In the genomic region with DNA sequence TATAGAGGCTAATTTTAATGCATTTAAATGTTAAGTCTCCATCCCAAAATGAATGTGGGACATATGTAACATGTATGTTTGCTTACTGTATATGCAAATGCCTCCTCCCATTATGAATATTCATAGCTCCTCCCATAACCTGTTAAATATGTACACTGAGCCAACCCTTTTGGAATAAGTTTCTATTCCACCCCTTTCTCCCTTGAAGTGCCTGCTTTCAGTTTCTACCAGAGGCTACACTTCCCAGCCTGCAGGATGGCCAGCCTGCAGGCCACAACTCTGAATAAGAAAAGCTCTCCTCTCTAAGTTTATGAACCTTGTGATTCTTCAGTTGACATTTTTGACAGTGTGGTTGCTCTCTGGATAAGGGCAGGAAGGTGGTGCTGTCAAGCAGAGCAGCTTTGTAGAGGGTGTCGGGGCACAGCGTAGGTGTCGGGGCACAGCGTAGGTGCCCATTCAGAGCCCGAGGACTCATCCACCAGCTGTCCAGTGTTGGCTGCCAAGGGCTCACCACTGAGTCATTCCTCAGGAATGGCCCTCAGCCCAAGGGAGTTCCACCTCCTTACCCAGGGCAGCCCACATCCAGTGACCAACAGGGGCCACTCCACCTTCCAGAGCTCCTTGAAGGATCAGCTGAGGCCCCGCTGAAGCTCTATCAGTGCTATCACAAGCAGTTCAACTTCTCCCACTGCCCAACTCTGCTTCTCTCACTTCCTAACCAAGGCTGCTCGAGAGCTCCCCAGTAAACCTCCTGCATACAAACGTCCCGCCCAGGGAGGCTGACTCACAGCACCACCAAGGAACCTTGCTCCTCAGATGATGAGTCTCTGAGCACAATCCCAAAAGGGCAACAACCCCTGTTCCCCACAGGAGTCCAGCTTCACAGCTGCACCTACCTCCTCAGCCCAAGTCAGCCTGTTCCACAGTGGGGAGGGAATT, we compare ENCODE assay signal across 10 cellular contexts. TPM values are rescaled to one million over a fixed set of nuclear protein-coding genes. Genes with fewer than 3 reads are reported as not detected.
DNase-seq lines count a peak whose midpoint lies in the region; ATAC-seq, FAIRE-seq and TF ChIP-seq lines count a peak whose summit lies in the region.
"Had no signal": no experiment of that assay in that cellular context is flagged by ENCODE, and none has a peak within 500 bp of the region (broad histone marks: within the 10 kb centered on the region; RNA-seq: fewer than 3 reads in every experiment).

No MANE protein-coding gene starts in this region.

- peak; percentile 96 for FAIRE-seq in urothelium cell line (lab: Jason Lieb, UNC)

- H3K27me3 ChIP-seq in kidney epithelial cell (ENCODE audit: control insufficient read depth, insufficient read depth, low read length) (no peaks in the 10 kb centered on the region), tibial nerve (no peaks in the 10 kb centered on the region)

- in situ Hi-C loops in astrocyte of the cerebellum (cut with HindIII; ENCODE audit: low sequenced_read_pairs) = no loop called here

- H3K27ac Mint-ChIP-seq in activated T-cell treated with anti-CD3 and anti-CD28 coated beads, Interleukin-2, amount 50 U/mL, for 72 hours = peak overlapping the region; percentile 3
- H3K27ac Mint-ChIP-seq: B cell had no signal

- peak overlapping the region in 2 of 4 donors; percentile 16 to 42 for H3K27ac ChIP-seq in tibial nerve

- H3K36me3 ChIP-seq in kidney epithelial cell (ENCODE audit: control insufficient read depth, insufficient read depth, low read length) (no peaks in the 10 kb centered on the region), tibial nerve (no peaks in the 10 kb centered on the region)

- no peaks in the 10 kb centered on the region for H3K9me3 ChIP-seq in tibial nerve

- no peak for TF ChIP-seq EP300 in tibial nerve (IDR thresholded peaks at IDR 0.05)

- H3K36me3 Mint-ChIP-seq in activated T-cell treated with anti-CD3 and anti-CD28 coated beads, Interleukin-2, amount 50 U/mL, for 72 hours (ENCODE audit: insufficient read depth in 2 of 2) = no peaks in the 10 kb centered on the region
- H3K36me3 Mint-ChIP-seq in activated T-cell treated with anti-CD3 and anti-CD28 coated beads, Interleukin-2, amount 50 U/mL, for 4 hours (ENCODE audit: insufficient read depth) = no peaks in the 10 kb centered on the region

- H3K4me3 ChIP-seq in astrocyte of the cerebellum (ENCODE audit: low read depth, low read length) = no peak overlapping the region
- no peak overlapping the region for H3K4me3 ChIP-seq in kidney epithelial cell (ENCODE audit: low read depth, low read length)
- H3K4me3 ChIP-seq in tibial nerve = no peak overlapping the region

- no peak overlapping the region for H3K4me3 Mint-ChIP-seq in activated T-cell treated with anti-CD3 and anti-CD28 coated beads, Interleukin-2, amount 50 U/mL, for 72 hours
- no peak overlapping the region for H3K4me3 Mint-ChIP-seq in activated T-cell treated with anti-CD3 and anti-CD28 coated beads, Interleukin-2, amount 50 U/mL, for 4 hours
- H3K4me3 Mint-ChIP-seq: B cell had no signal

- no peak for ATAC-seq in activated T-cell treated with anti-CD3 and anti-CD28 coated beads, Interleukin-2, amount 50 U/mL, for 72 hours (replicated peaks in 1 of 2)
- ATAC-seq in activated T-cell treated with anti-CD3 and anti-CD28 coated beads, Interleukin-2, amount 50 U/mL, for 4 hours = no peak
- no peak for ATAC-seq in GM21619 (IDR thresholded peaks at IDR 0.05; ENCODE audit: unreplicated experiment)

- no peak for DNase-seq in activated T-cell treated with anti-CD3 and anti-CD28 coated beads, Interleukin-2, amount 50 U/mL, for 72 hours
- no peak for DNase-seq in activated T-cell treated with anti-CD3 and anti-CD28 coated beads, Interleukin-2, amount 50 U/mL, for 4 hours
- DNase-seq in astrocyte of the cerebellum (ENCODE audit: low read depth) (peak; percentile 57), kidney epithelial cell (ENCODE audit: low read depth) (peak; percentile 91), urothelium cell line (ENCODE audit: low spot score) (peak; percentile 95), tibial nerve (ENCODE audit: low spot score in 2 of 2) (no peak), NCI-H1694 treated with DMSO at 0.1 percent for 48 hours (lab: John Stamatoyannopoulos, UW) (no peak)
- DNase-seq: occipital lobe had no signal

- H3K4me1 Mint-ChIP-seq in activated T-cell treated with anti-CD3 and anti-CD28 coated beads, Interleukin-2, amount 50 U/mL, for 72 hours (ENCODE audit: low read depth) = peaks cover 16% of the 10 kb centered on the region
- peaks cover 5% of the 10 kb centered on the region for H3K4me1 Mint-ChIP-seq in activated T-cell treated with anti-CD3 and anti-CD28 coated beads, Interleukin-2, amount 50 U/mL, for 4 hours (ENCODE audit: low read depth)
- H3K4me1 Mint-ChIP-seq: B cell had no signal

- TF ChIP-seq CTCF in astrocyte of the cerebellum (IDR thresholded peaks at IDR 0.05; ENCODE audit: low read depth, low read length, missing control alignments) (no peak), kidney epithelial cell (IDR thresholded peaks at IDR 0.05; ENCODE audit: insufficient read depth, low read length, poor library complexity, severe bottlenecking) (peak; percentile 19), tibial nerve (IDR thresholded peaks at IDR 0.05) (no peak)

- peaks cover 0 to 32% (median 4%) of the 10 kb centered on the region in 4 donors for H3K4me1 ChIP-seq in tibial nerve

- peaks cover 8% of the 10 kb centered on the region for H3K27me3 Mint-ChIP-seq in activated T-cell treated with anti-CD3 and anti-CD28 coated beads, Interleukin-2, amount 50 U/mL, for 72 hours (ENCODE audit: low read depth)
- peaks cover 33% of the 10 kb centered on the region for H3K27me3 Mint-ChIP-seq in activated T-cell treated with anti-CD3 and anti-CD28 coated beads, Interleukin-2, amount 50 U/mL, for 4 hours (ENCODE audit: low read depth)

- no peak for TF ChIP-seq POLR2A in tibial nerve (IDR thresholded peaks at IDR 0.05)

- H3K9me3 Mint-ChIP-seq in activated T-cell treated with anti-CD3 and anti-CD28 coated beads, Interleukin-2, amount 50 U/mL, for 72 hours = no peaks in the 10 kb centered on the region
- H3K9me3 Mint-ChIP-seq in activated T-cell treated with anti-CD3 and anti-CD28 coated beads, Interleukin-2, amount 50 U/mL, for 4 hours = no peaks in the 10 kb centered on the region

- WGBS in tibial nerve, 2 donors = 69 to 74% methylated on average over 9 of the region's 9 CpGs

RNA-seq across cellular contexts. Expression of gene VWF, which starts 31.4 kb away (rescaled TPM):
- under 1 TPM; 0.02 TPM for total RNA-seq in activated T-cell treated with anti-CD3 and anti-CD28 coated beads, Interleukin-2, amount 50 U/mL, for 72 hours
- total RNA-seq in activated T-cell treated with anti-CD3 and anti-CD28 coated beads, Interleukin-2, amount 50 U/mL, for 4 hours = under 1 TPM; 0.33 to 0.71 (median 0.58) TPM
- total RNA-seq in kidney epithelial cell (0.42 and 1.5 TPM in 2 replicates), tibial nerve (100 to 1,000 TPM in 3 of 4 donors, 10 to 100 TPM in 1; 82.7 to 311 (median 214) TPM)
- total RNA-seq: B cell had no signal

Comparison
In these comparisons a context has a peak if more than half of its experiments do, and no peak if none do; other contexts are left out.
1. DNase-seq: peak in astrocyte of the cerebellum (single experiment), kidney epithelial cell (single experiment) and urothelium cell line (single experiment); none in activated T-cell treated with anti-CD3 and anti-CD28 coated beads, Interleukin-2, amount 50 U/mL, for 72 hours (0 of 2), activated T-cell treated with anti-CD3 and anti-CD28 coated beads, Interleukin-2, amount 50 U/mL, for 4 hours (single experiment), tibial nerve (0 of 2) and NCI-H1694 treated with DMSO at 0.1 percent for 48 hours (single experiment).
2. RNA of gene VWF, which starts 31.4 kb away (total RNA-seq): 82.7 to 311 TPM in tibial nerve; 0.33 to 0.71 TPM in activated T-cell treated with anti-CD3 and anti-CD28 coated beads, Interleukin-2, amount 50 U/mL, for 4 hours, 0.42 to 1.5 TPM in kidney epithelial cell and 0.02 TPM in activated T-cell treated with anti-CD3 and anti-CD28 coated beads, Interleukin-2, amount 50 U/mL, for 72 hours; every median in the first group is over 10 times any median in the second.